ENCODE assay signal across 8 cellular contexts in the genomic region with DNA sequence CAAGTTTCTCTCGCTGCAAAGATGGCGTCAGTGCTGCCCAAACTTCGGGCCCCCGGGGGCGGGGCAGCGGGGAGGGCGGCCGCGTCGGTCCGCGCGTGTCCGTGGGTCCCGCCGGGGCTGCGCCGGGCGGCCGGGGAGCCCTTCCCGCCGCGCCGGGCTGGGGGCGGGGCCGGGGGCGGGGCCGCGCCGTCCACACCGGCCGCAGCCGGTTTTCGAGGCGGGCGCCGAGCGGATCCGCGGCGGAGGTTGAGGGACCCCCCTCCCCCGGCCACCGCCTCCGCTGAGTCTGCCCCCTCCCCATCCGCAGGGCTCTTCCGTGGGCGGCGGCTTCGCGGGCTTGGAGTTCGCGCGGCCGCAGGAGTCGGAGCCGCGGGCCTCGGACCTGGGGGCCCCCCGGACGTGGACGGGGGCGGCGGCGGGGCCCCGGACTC. TPM values are rescaled to one million over a fixed set of nuclear protein-coding genes. Genes with fewer than 3 reads are reported as not detected.
DNase-seq lines count a peak whose midpoint lies in the region; ATAC-seq, FAIRE-seq and TF ChIP-seq lines count a peak whose summit lies in the region.

No MANE protein-coding gene starts in this region.

- ATAC-seq in HG03139 (IDR thresholded peaks at IDR 0.05; ENCODE audit: unreplicated experiment) (peak; percentile 9), HepG2 (no peak), GM19395 (IDR thresholded peaks at IDR 0.05; ENCODE audit: unreplicated experiment) (no peak), GM21367 (IDR thresholded peaks at IDR 0.05; ENCODE audit: unreplicated experiment) (no peak)

- intact Hi-C loops in HepG2 (cut with micrococcal nuclease; ENCODE audit: unreplicated experiment), result loop anchor here (2.0 to 10.0 kb wide), 3 partner anchors 33 to 125 kb away; partner anchors contain the start of genes ABHD16B, ARFRP1 and TPD52L2

- H3K36me3 ChIP-seq in duodenal mucosa (ENCODE audit: control insufficient read depth in 1 of 2, insufficient read depth in 2 of 2, low read length in 2 of 2), result peaks cover 0 to 13% of the 10 kb centered on the region in 2 donors
- peaks cover 26 to 29% of the 10 kb centered on the region in 2 experiments for H3K36me3 ChIP-seq in HepG2 (replicated peaks in 1 of 2; ENCODE audit: control insufficient read depth in 1 of 2, insufficient read depth in 2 of 2, low read length in 2 of 2)
- H3K36me3 ChIP-seq in subcutaneous abdominal adipose tissue (ENCODE audit: control insufficient read depth in 5 of 5, insufficient read depth in 5 of 5, low read length in 5 of 5), result peaks cover 0 to 41% (median 26%) of the 10 kb centered on the region in 5 donors

- H4K20me1 ChIP-seq in HepG2 (ENCODE audit: insufficient read depth, low read length), result no peaks in the 10 kb centered on the region

- no TSS peak for BruUV-seq in HepG2 (replicated peaks; lab: Mats Ljungman, UMichigan)

- peak overlapping the region; percentile 62 to 65 for H3K4me3 ChIP-seq in duodenal mucosa (ENCODE audit: low read depth in 1 of 2, low read length in 2 of 2)
- H3K4me3 ChIP-seq in HepG2 (replicated peaks in 1 of 3; ENCODE audit: insufficient read depth in 1 of 3, low read depth in 2 of 3, low read length in 3 of 3), result peak overlapping the region; percentile 61 to 84 (median 83)
- H3K4me3 ChIP-seq in subcutaneous abdominal adipose tissue (ENCODE audit: low read depth in 1 of 5, low read length in 5 of 5), result peak overlapping the region in 4 of 5 donors; percentile 70 to 76 (median 72)

- 0% methylated on average over 3 of the region's 65 CpGs for WGBS in HepG2 (ENCODE audit: low lambda C conversion rate)

- TF ChIP-seq POLR2A in HepG2 (IDR thresholded peaks at IDR 0.05; ENCODE audit: insufficient read depth in 1 of 2, low read depth in 2 of 2, low read length in 2 of 2), result no peak

- peaks cover 23% of the 10 kb centered on the region for H3K79me2 ChIP-seq in HepG2 (ENCODE audit: insufficient read depth, low read length)

- in situ Hi-C loops in HepG2 (cut with HindIII; ENCODE audit: extremely low pct_ligation_motif_present, low pct_unique_long_range_greater_than_20kb), result loop anchor here (5.0 kb wide), 1 partner anchor 33 kb away; the partner anchor contains the start of genes ARFRP1 and ZGPAT

- peak; percentile 83 for DNase-seq in GM10266 (ENCODE audit: extremely low spot score)
- peak; percentile 63 for DNase-seq in T-helper 22 cell (ENCODE audit: low read depth)
- no peak for DNase-seq in HepG2 (ENCODE audit: low spot score)

- H2AFZ ChIP-seq in HepG2 (ENCODE audit: low read length), result no peak overlapping the region

- POLR2A ChIA-PET in HepG2 (lab: Yijun Ruan, JAX), result interaction anchor here (0.8 to 2.4 kb wide), 16 partner anchors 10 to 284 kb away, joined by 3 to 41 read pairs (median 8); partner anchors contain the start of genes ARFRP1, GMEB2, PRPF6 and RTEL1

- H3K4me2 ChIP-seq in HepG2 (ENCODE audit: low read depth, low read length), result peak overlapping the region; percentile 95

- H3K9me3 ChIP-seq in duodenal mucosa (ENCODE audit: control insufficient read depth in 1 of 2, low read length in 2 of 2), result no peaks in the 10 kb centered on the region
- no peaks in the 10 kb centered on the region for H3K9me3 ChIP-seq in HepG2 (ENCODE audit: low read length)
- H3K9me3 ChIP-seq in subcutaneous abdominal adipose tissue (ENCODE audit: control insufficient read depth in 5 of 5, low read length in 5 of 5), result no peaks in the 10 kb centered on the region

- TF ChIP-seq CTCF in GM10266 (IDR thresholded peaks at IDR 0.05; ENCODE audit: control insufficient read depth, insufficient read depth, low read depth, missing control alignments) (no peak), HepG2 (CRISPR knock-in tag; IDR thresholded peaks at IDR 0.05) (no peak)

- TF ChIP-seq EP300 in HepG2 (IDR thresholded peaks at IDR 0.05; ENCODE audit: low read depth in 2 of 2, low read length in 2 of 2) (no peak), HepG2 (CRISPR knock-in tag; IDR thresholded peaks at IDR 0.05; ENCODE audit: borderline replicate concordance) (no peak)

- H3K27me3 ChIP-seq in duodenal mucosa (ENCODE audit: control insufficient read depth in 1 of 2, insufficient read depth in 2 of 2, low read length in 2 of 2) (no peaks in the 10 kb centered on the region), HepG2 (ENCODE audit: control insufficient read depth in 1 of 2, insufficient read depth in 2 of 2, low read length in 2 of 2) (no peaks in the 10 kb centered on the region), subcutaneous abdominal adipose tissue (ENCODE audit: control insufficient read depth in 5 of 5, insufficient read depth in 4 of 5, low read length in 5 of 5) (no peaks in the 10 kb centered on the region)

- peak overlapping the region; percentile 75 for H3K27ac ChIP-seq in duodenal mucosa (ENCODE audit: low read depth, low read length)
- peak overlapping the region; percentile 92 for H3K27ac ChIP-seq in HepG2 (ENCODE audit: extremely low read length, insufficient read depth, low read length)
- peak overlapping the region; percentile 65 for H3K27ac ChIP-seq in subcutaneous abdominal adipose tissue (ENCODE audit: low read depth, low read length)

- FAIRE-seq in HepG2 (lab: Jason Lieb, UNC), result no peak

- TF ChIP-seq RAD21 in HepG2 (CRISPR knock-in tag; IDR thresholded peaks at IDR 0.05), result no peak; the same call in 1 of the 2 replicates

- H3K4me1 ChIP-seq in duodenal mucosa (ENCODE audit: control insufficient read depth in 1 of 2, insufficient read depth in 2 of 2, low read length in 2 of 2) (peaks cover 24 to 45% of the 10 kb centered on the region in 2 donors), HepG2 (ENCODE audit: insufficient read depth, low read length) (peaks cover 64% of the 10 kb centered on the region), subcutaneous abdominal adipose tissue (ENCODE audit: control insufficient read depth in 5 of 5, insufficient read depth in 5 of 5, low read length in 5 of 5) (peaks cover 2 to 72% (median 52%) of the 10 kb centered on the region in 5 donors)

- CTCF ChIA-PET in HepG2 (lab: Yijun Ruan, JAX; ENCODE audit: low intra/inter-chr PET ratio, low total read pairs), result no interaction called here

- peak overlapping the region in 1 of 2 donors; percentile 65 for H3K9ac ChIP-seq in duodenal mucosa (ENCODE audit: low read depth in 1 of 2, low read length in 2 of 2)
- peak overlapping the region; percentile 84 for H3K9ac ChIP-seq in HepG2 (ENCODE audit: insufficient read depth, low read depth, low read length)
- H3K9ac ChIP-seq in subcutaneous abdominal adipose tissue (ENCODE audit: low read length in 5 of 5), result peak overlapping the region in 2 of 5 donors; percentile 75 to 80

RNA-seq across cellular contexts. Expression of gene SLC2A4RG, which starts 0.5 kb away (rescaled TPM):
- 47.4 and 91.4 TPM in 2 replicates for total RNA-seq in HepG2 (2016; rRNA removed; fragmentation: Illumina TruSeq; extraction: Trizol)
- 129 and 134 TPM in 2 replicates for total RNA-seq in HepG2 (2016; cell fraction: cytosol; rRNA removed; fragmentation: Illumina TruSeq; extraction: Trizol; ENCODE audit: low read depth)
- total RNA-seq in HepG2 (2016; cell fraction: insoluble cytoplasmic fraction; rRNA removed; fragmentation: Illumina TruSeq; extraction: Trizol), result 39.6 and 94.5 TPM in 2 replicates
- total RNA-seq in HepG2 (2016; cell fraction: membrane; rRNA removed; fragmentation: Illumina TruSeq; extraction: Trizol), result 171 and 186 TPM in 2 replicates
- 92.1 and 130 TPM in 2 replicates for total RNA-seq in HepG2 (2016; cell fraction: nucleus; rRNA removed; fragmentation: Illumina TruSeq; extraction: Trizol)
- 95.9 and 105 TPM in 2 replicates for polyA plus RNA-seq in HepG2 (2011; rRNA removed)
- polyA plus RNA-seq in HepG2 (2011; cell fraction: cytosol; rRNA removed), result 36.7 and 62.3 TPM in 2 replicates
- polyA plus RNA-seq in HepG2 (2011; cell fraction: nucleus; rRNA removed), result 581 and 754 TPM in 2 replicates
- polyA plus RNA-seq in HepG2 (2012), result 65.4 and 92.2 TPM in 2 replicates
- polyA plus RNA-seq in HepG2 (2016; cell fraction: cytosol; fragmentation: Illumina TruSeq; extraction: Trizol; ENCODE audit: low read depth), result 354 and 372 TPM in 2 replicates
- polyA plus RNA-seq in HepG2 (2016; cell fraction: insoluble cytoplasmic fraction; fragmentation: Illumina TruSeq; extraction: Trizol; ENCODE audit: low read depth), result 107 and 130 TPM in 2 replicates
- 352 and 381 TPM in 2 replicates for polyA plus RNA-seq in HepG2 (2016; cell fraction: membrane; fragmentation: Illumina TruSeq; extraction: Trizol; ENCODE audit: low read depth)
- polyA plus RNA-seq in HepG2 (2016; cell fraction: nucleus; fragmentation: Illumina TruSeq; extraction: Trizol; ENCODE audit: insufficient read depth, low read depth), result 510 and 535 TPM in 2 replicates
- polyA minus RNA-seq in HepG2 (2011; rRNA and poly(A)+ RNA removed; ENCODE audit: low replicate concordance), result 23.9 and 51.3 TPM in 2 replicates
- 24.3 and 27.0 TPM in 2 replicates for polyA minus RNA-seq in HepG2 (2011; cell fraction: cytosol; rRNA and poly(A)+ RNA removed)
- 61.3 and 75.8 TPM in 2 replicates for polyA minus RNA-seq in HepG2 (2011; cell fraction: nucleus; rRNA and poly(A)+ RNA removed)

RNA-seq across cellular contexts. Expression of gene LIME1, which starts 3.6 kb away (rescaled TPM):
- 51.5 and 61.5 TPM in 2 replicates for total RNA-seq in HepG2 (2016; rRNA removed; fragmentation: Illumina TruSeq; extraction: Trizol)
- 59.8 and 81.2 TPM in 2 replicates for total RNA-seq in HepG2 (2016; cell fraction: cytosol; rRNA removed; fragmentation: Illumina TruSeq; extraction: Trizol; ENCODE audit: low read depth)
- 46.5 and 57.9 TPM in 2 replicates for total RNA-seq in HepG2 (2016; cell fraction: insoluble cytoplasmic fraction; rRNA removed; fragmentation: Illumina TruSeq; extraction: Trizol)
- 59.4 and 77.4 TPM in 2 replicates for total RNA-seq in HepG2 (2016; cell fraction: membrane; rRNA removed; fragmentation: Illumina TruSeq; extraction: Trizol)
- total RNA-seq in HepG2 (2016; cell fraction: nucleus; rRNA removed; fragmentation: Illumina TruSeq; extraction: Trizol), result 31.7 and 32.4 TPM in 2 replicates
- 13.0 and 23.5 TPM in 2 replicates for polyA plus RNA-seq in HepG2 (2011; rRNA removed)
- polyA plus RNA-seq in HepG2 (2011; cell fraction: cytosol; rRNA removed), result 20.4 and 43.4 TPM in 2 replicates
- 145 and 202 TPM in 2 replicates for polyA plus RNA-seq in HepG2 (2011; cell fraction: nucleus; rRNA removed)
- 14.6 and 20.3 TPM in 2 replicates for polyA plus RNA-seq in HepG2 (2012)
- polyA plus RNA-seq in HepG2 (2016; cell fraction: cytosol; fragmentation: Illumina TruSeq; extraction: Trizol; ENCODE audit: low read depth), result 90.7 and 108 TPM in 2 replicates
- polyA plus RNA-seq in HepG2 (2016; cell fraction: insoluble cytoplasmic fraction; fragmentation: Illumina TruSeq; extraction: Trizol; ENCODE audit: low read depth), result 72.4 and 82.2 TPM in 2 replicates
- polyA plus RNA-seq in HepG2 (2016; cell fraction: membrane; fragmentation: Illumina TruSeq; extraction: Trizol; ENCODE audit: low read depth), result 75.9 and 77.5 TPM in 2 replicates
- polyA plus RNA-seq in HepG2 (2016; cell fraction: nucleus; fragmentation: Illumina TruSeq; extraction: Trizol; ENCODE audit: insufficient read depth, low read depth), result 89.9 and 96.0 TPM in 2 replicates
- 2.1 and 20.3 TPM in 2 replicates for polyA minus RNA-seq in HepG2 (2011; rRNA and poly(A)+ RNA removed; ENCODE audit: low replicate concordance)
- 22.2 and 31.7 TPM in 2 replicates for polyA minus RNA-seq in HepG2 (2011; cell fraction: cytosol; rRNA and poly(A)+ RNA removed)
- polyA minus RNA-seq in HepG2 (2011; cell fraction: nucleus; rRNA and poly(A)+ RNA removed), result 13.2 and 15.8 TPM in 2 replicates

RNA-seq across cellular contexts. Expression of gene ZGPAT, which starts 32.2 kb away (rescaled TPM):
- 40.2 and 41.9 TPM in 2 replicates for total RNA-seq in HepG2 (2016; rRNA removed; fragmentation: Illumina TruSeq; extraction: Trizol)
- total RNA-seq in HepG2 (2016; cell fraction: cytosol; rRNA removed; fragmentation: Illumina TruSeq; extraction: Trizol; ENCODE audit: low read depth), result 34.8 and 37.0 TPM in 2 replicates
- 37.7 and 46.6 TPM in 2 replicates for total RNA-seq in HepG2 (2016; cell fraction: insoluble cytoplasmic fraction; rRNA removed; fragmentation: Illumina TruSeq; extraction: Trizol)
- 18.3 and 22.0 TPM in 2 replicates for total RNA-seq in HepG2 (2016; cell fraction: membrane; rRNA removed; fragmentation: Illumina TruSeq; extraction: Trizol)
- total RNA-seq in HepG2 (2016; cell fraction: nucleus; rRNA removed; fragmentation: Illumina TruSeq; extraction: Trizol), result 23.9 and 24.8 TPM in 2 replicates
- polyA plus RNA-seq in HepG2 (2011; rRNA removed), result 23.0 and 32.8 TPM in 2 replicates
- 17.1 and 24.8 TPM in 2 replicates for polyA plus RNA-seq in HepG2 (2011; cell fraction: cytosol; rRNA removed)
- 93.0 and 104 TPM in 2 replicates for polyA plus RNA-seq in HepG2 (2011; cell fraction: nucleus; rRNA removed)
- 16.8 and 17.7 TPM in 2 replicates for polyA plus RNA-seq in HepG2 (2012)
- polyA plus RNA-seq in HepG2 (2016; cell fraction: cytosol; fragmentation: Illumina TruSeq; extraction: Trizol; ENCODE audit: low read depth), result 4.5 and 5.1 TPM in 2 replicates
- 36.0 and 43.8 TPM in 2 replicates for polyA plus RNA-seq in HepG2 (2016; cell fraction: insoluble cytoplasmic fraction; fragmentation: Illumina TruSeq; extraction: Trizol; ENCODE audit: low read depth)
- 9.1 and 10.0 TPM in 2 replicates for polyA plus RNA-seq in HepG2 (2016; cell fraction: membrane; fragmentation: Illumina TruSeq; extraction: Trizol; ENCODE audit: low read depth)
- 70.9 and 80.9 TPM in 2 replicates for polyA plus RNA-seq in HepG2 (2016; cell fraction: nucleus; fragmentation: Illumina TruSeq; extraction: Trizol; ENCODE audit: insufficient read depth, low read depth)
- polyA minus RNA-seq in HepG2 (2011; rRNA and poly(A)+ RNA removed; ENCODE audit: low replicate concordance), result 12.8 and 40.1 TPM in 2 replicates
- polyA minus RNA-seq in HepG2 (2011; cell fraction: cytosol; rRNA and poly(A)+ RNA removed), result 9.3 and 9.5 TPM in 2 replicates
- 13.8 and 15.9 TPM in 2 replicates for polyA minus RNA-seq in HepG2 (2011; cell fraction: nucleus; rRNA and poly(A)+ RNA removed)

RNA-seq across cellular contexts. Expression of gene ARFRP1, which starts 32.3 kb away (rescaled TPM):
- total RNA-seq in HepG2 (2016; rRNA removed; fragmentation: Illumina TruSeq; extraction: Trizol), result 33.7 and 51.1 TPM in 2 replicates
- 9.6 and 11.5 TPM in 2 replicates for total RNA-seq in HepG2 (2016; cell fraction: cytosol; rRNA removed; fragmentation: Illumina TruSeq; extraction: Trizol; ENCODE audit: low read depth)
- 31.8 and 53.2 TPM in 2 replicates for total RNA-seq in HepG2 (2016; cell fraction: insoluble cytoplasmic fraction; rRNA removed; fragmentation: Illumina TruSeq; extraction: Trizol)
- total RNA-seq in HepG2 (2016; cell fraction: membrane; rRNA removed; fragmentation: Illumina TruSeq; extraction: Trizol), result 22.2 and 23.1 TPM in 2 replicates
- total RNA-seq in HepG2 (2016; cell fraction: nucleus; rRNA removed; fragmentation: Illumina TruSeq; extraction: Trizol), result 37.5 and 46.0 TPM in 2 replicates
- polyA plus RNA-seq in HepG2 (2011; rRNA removed), result 32.0 and 42.8 TPM in 2 replicates
- 48.5 and 49.6 TPM in 2 replicates for polyA plus RNA-seq in HepG2 (2011; cell fraction: cytosol; rRNA removed)
- polyA plus RNA-seq in HepG2 (2011; cell fraction: nucleus; rRNA removed), result 123 and 125 TPM in 2 replicates
- 26.6 and 30.7 TPM in 2 replicates for polyA plus RNA-seq in HepG2 (2012)
- polyA plus RNA-seq in HepG2 (2016; cell fraction: cytosol; fragmentation: Illumina TruSeq; extraction: Trizol; ENCODE audit: low read depth), result 8.8 and 9.1 TPM in 2 replicates
- 30.0 and 34.6 TPM in 2 replicates for polyA plus RNA-seq in HepG2 (2016; cell fraction: insoluble cytoplasmic fraction; fragmentation: Illumina TruSeq; extraction: Trizol; ENCODE audit: low read depth)
- 12.6 and 13.5 TPM in 2 replicates for polyA plus RNA-seq in HepG2 (2016; cell fraction: membrane; fragmentation: Illumina TruSeq; extraction: Trizol; ENCODE audit: low read depth)
- 86.0 and 91.0 TPM in 2 replicates for polyA plus RNA-seq in HepG2 (2016; cell fraction: nucleus; fragmentation: Illumina TruSeq; extraction: Trizol; ENCODE audit: insufficient read depth, low read depth)
- 28.5 and 35.1 TPM in 2 replicates for polyA minus RNA-seq in HepG2 (2011; rRNA and poly(A)+ RNA removed; ENCODE audit: low replicate concordance)
- 10.4 and 12.4 TPM in 2 replicates for polyA minus RNA-seq in HepG2 (2011; cell fraction: cytosol; rRNA and poly(A)+ RNA removed)
- polyA minus RNA-seq in HepG2 (2011; cell fraction: nucleus; rRNA and poly(A)+ RNA removed), result 55.9 and 67.1 TPM in 2 replicates

RNA-seq across cellular contexts. Expression of gene TNFRSF6B, which starts 43.6 kb away (rescaled TPM):
- total RNA-seq in HepG2 (2016; rRNA removed; fragmentation: Illumina TruSeq; extraction: Trizol), result not detected in 2 replicates
- not detected in 2 replicates for total RNA-seq in HepG2 (2016; cell fraction: cytosol; rRNA removed; fragmentation: Illumina TruSeq; extraction: Trizol; ENCODE audit: low read depth)
- not detected in 2 replicates for total RNA-seq in HepG2 (2016; cell fraction: insoluble cytoplasmic fraction; rRNA removed; fragmentation: Illumina TruSeq; extraction: Trizol)
- not detected in 2 replicates for total RNA-seq in HepG2 (2016; cell fraction: membrane; rRNA removed; fragmentation: Illumina TruSeq; extraction: Trizol)
- total RNA-seq in HepG2 (2016; cell fraction: nucleus; rRNA removed; fragmentation: Illumina TruSeq; extraction: Trizol), result not detected in 2 replicates
- 0.24 and 0.86 TPM in 2 replicates for polyA plus RNA-seq in HepG2 (2011; rRNA removed)
- polyA plus RNA-seq in HepG2 (2011; cell fraction: cytosol; rRNA removed), result 0.45 and 1.3 TPM in 2 replicates
- polyA plus RNA-seq in HepG2 (2011; cell fraction: nucleus; rRNA removed), result 22.5 and 36.0 TPM in 2 replicates
- 0.55 TPM in 1 of 2 replicates, not detected in the other for polyA plus RNA-seq in HepG2 (2012)
- 0.45 and 0.48 TPM in 2 replicates for polyA plus RNA-seq in HepG2 (2016; cell fraction: cytosol; fragmentation: Illumina TruSeq; extraction: Trizol; ENCODE audit: low read depth)
- 0.32 TPM in 1 of 2 replicates, not detected in the other for polyA plus RNA-seq in HepG2 (2016; cell fraction: insoluble cytoplasmic fraction; fragmentation: Illumina TruSeq; extraction: Trizol; ENCODE audit: low read depth)
- polyA plus RNA-seq in HepG2 (2016; cell fraction: membrane; fragmentation: Illumina TruSeq; extraction: Trizol; ENCODE audit: low read depth), result 0.37 and 0.71 TPM in 2 replicates
- not detected in 2 replicates for polyA plus RNA-seq in HepG2 (2016; cell fraction: nucleus; fragmentation: Illumina TruSeq; extraction: Trizol; ENCODE audit: insufficient read depth, low read depth)
- not detected in 2 replicates for polyA minus RNA-seq in HepG2 (2011; rRNA and poly(A)+ RNA removed; ENCODE audit: low replicate concordance)
- not detected in 2 replicates for polyA minus RNA-seq in HepG2 (2011; cell fraction: cytosol; rRNA and poly(A)+ RNA removed)
- polyA minus RNA-seq in HepG2 (2011; cell fraction: nucleus; rRNA and poly(A)+ RNA removed), result not detected in 2 replicates
